Comparison of ENCODE assay signal across 16 cellular contexts in genomic region chr16:80055831-80056230, GRCh38.
DNase-seq lines count a peak whose midpoint lies in the region; TF ChIP-seq lines count a peak whose summit lies in the region.
"Had no signal": no experiment of that assay in that cellular context is flagged by ENCODE, and none has a peak within 500 bp of the region (broad histone marks: within the 10 kb centered on the region; RNA-seq: fewer than 3 reads in every experiment).

No MANE protein-coding gene starts in this region.

- no peaks in the 10 kb centered on the region for H3K27me3 Mint-ChIP-seq in osteocyte (ENCODE audit: unreplicated experiment)
- H3K27me3 Mint-ChIP-seq: B cell had no signal

- H3K36me3 ChIP-seq in adipocyte (ENCODE audit: control insufficient read depth, insufficient read depth, low read length, severe bottlenecking) (no peaks in the 10 kb centered on the region), mesendoderm (ENCODE audit: control insufficient read depth, insufficient read depth, low read length) (no peaks in the 10 kb centered on the region)
- H3K36me3 ChIP-seq: BLaER1 treated with 17β-estradiol and CSF1 and Interleukin-3, amounts not matched to agents 10 nM and 100 nM had no signal

- no peaks in the 10 kb centered on the region for H3K79me1 ChIP-seq in mesendoderm (ENCODE audit: low read length)

- peak overlapping the region; percentile 40 for H2BK120ac ChIP-seq in mesendoderm (ENCODE audit: low read depth, low read length)

- H3K36me3 Mint-ChIP-seq in osteocyte (ENCODE audit: unreplicated experiment): no peaks in the 10 kb centered on the region
- H3K36me3 Mint-ChIP-seq: CD8-positive, alpha-beta T cell had no signal

- no peaks in the 10 kb centered on the region for H3K9me3 Mint-ChIP-seq in osteocyte (ENCODE audit: unreplicated experiment)
- H3K9me3 Mint-ChIP-seq: CD8-positive, alpha-beta T cell; GM23338 had no signal

- peak overlapping the region; percentile 38 for H3K27ac Mint-ChIP-seq in osteocyte (ENCODE audit: unreplicated experiment)
- H3K27ac Mint-ChIP-seq: B cell; CD8-positive, alpha-beta T cell; GM23338 had no signal

- H3K18ac ChIP-seq in mesendoderm (ENCODE audit: low read length): no peak overlapping the region

- no peak overlapping the region for H3K4ac ChIP-seq in mesendoderm (ENCODE audit: low read depth, low read length)

- no peak overlapping the region for H3K23ac ChIP-seq in mesendoderm (ENCODE audit: low read length)

- WGBS in mesendoderm (ENCODE audit: extremely low coverage, insufficient coverage, low lambda C conversion rate): no CpG with 5 or more reads among the region's 3 CpGs

- peaks cover 26% of the 10 kb centered on the region for H3K4me1 Mint-ChIP-seq in osteocyte (ENCODE audit: unreplicated experiment)
- H3K4me1 Mint-ChIP-seq: B cell, GM23338 had no signal

- peaks cover 23% of the 10 kb centered on the region for H3K4me1 ChIP-seq in adipocyte (ENCODE audit: control insufficient read depth, insufficient read depth, low read length)
- H3K4me1 ChIP-seq in mesendoderm (ENCODE audit: control insufficient read depth, low read depth, low read length): no peaks in the 10 kb centered on the region
- H3K4me1 ChIP-seq: BLaER1 treated with 17β-estradiol and CSF1 and Interleukin-3, amounts not matched to agents 10 nM and 100 nM had no signal

- no peak overlapping the region for H3K4me3 Mint-ChIP-seq in osteocyte (ENCODE audit: unreplicated experiment)
- H3K4me3 Mint-ChIP-seq: B cell; CD8-positive, alpha-beta T cell; GM23338 had no signal

- H4K8ac ChIP-seq in mesendoderm (ENCODE audit: low read depth, low read length): no peak overlapping the region

- H2BK15ac ChIP-seq in mesendoderm (replicated peaks; ENCODE audit: low read depth): no peak overlapping the region

- no peaks in the 10 kb centered on the region for H3K79me2 ChIP-seq in mesendoderm (ENCODE audit: control insufficient read depth, insufficient read depth, low read length)

- no peak overlapping the region for H3K56ac ChIP-seq in mesendoderm (ENCODE audit: low read length)

- no peak overlapping the region for H2AK5ac ChIP-seq in mesendoderm (ENCODE audit: low read length)

- DNase-seq in adipocyte (ENCODE audit: low read depth): no peak
- DNase-seq in mesendoderm: no peak
- no peak for DNase-seq in osteocyte (ENCODE audit: extremely low spot score, unreplicated experiment)
- DNase-seq in islet precursor cell: no peak
- DNase-seq in NCI-H69 (lab: John Stamatoyannopoulos, UW): no peak
- DNase-seq in OCI-M1 (lab: John Stamatoyannopoulos, UW): no peak
- DNase-seq: Calu3; CD8-positive, alpha-beta T cell; DMS53; DND-41; HCEC 1CT had no signal

- TF ChIP-seq CTCF in osteocyte (IDR thresholded peaks at IDR 0.05): no peak

- no peak overlapping the region for H3K4me2 ChIP-seq in mesendoderm (ENCODE audit: low read length)
- H3K4me2 ChIP-seq: BLaER1 treated with 17β-estradiol and CSF1 and Interleukin-3, amounts not matched to agents 10 nM and 100 nM; GM23338 had no signal

- H3K27me3 ChIP-seq in adipocyte (replicated peaks; ENCODE audit: control insufficient read depth, insufficient read depth, low read length) (no peaks in the 10 kb centered on the region), mesendoderm (ENCODE audit: insufficient read depth, low read length, poor library complexity) (no peaks in the 10 kb centered on the region)
- H3K27me3 ChIP-seq: BLaER1 treated with 17β-estradiol and CSF1 and Interleukin-3, amounts not matched to agents 10 nM and 100 nM had no signal

- no peak overlapping the region for H3K9ac ChIP-seq in adipocyte (ENCODE audit: low read length)
- H3K9ac ChIP-seq in mesendoderm (ENCODE audit: low read length): no peak overlapping the region
- H3K9ac ChIP-seq: BLaER1 treated with 17β-estradiol and CSF1 and Interleukin-3, amounts not matched to agents 10 nM and 100 nM had no signal

- H3K4me3 ChIP-seq in adipocyte (ENCODE audit: low read length): peak overlapping the region; percentile 46
- H3K4me3 ChIP-seq in mesendoderm (ENCODE audit: low read length): no peak overlapping the region
- H3K4me3 ChIP-seq: BLaER1 treated with 17β-estradiol and CSF1 and Interleukin-3, amounts not matched to agents 10 nM and 100 nM; GM12878; GM23338 had no signal

- no peak overlapping the region for H4K5ac ChIP-seq in mesendoderm (ENCODE audit: low read length)

- no peaks in the 10 kb centered on the region for H3K9me3 ChIP-seq in adipocyte (ENCODE audit: control insufficient read depth, low read length)
- H3K9me3 ChIP-seq: BLaER1 treated with 17β-estradiol and CSF1 and Interleukin-3, amounts not matched to agents 10 nM and 100 nM had no signal

- H3K27ac ChIP-seq in mesendoderm (ENCODE audit: low read depth, low read length): no peak overlapping the region
- H3K27ac ChIP-seq: BLaER1 treated with 17β-estradiol and CSF1 and Interleukin-3, amounts not matched to agents 10 nM and 100 nM; HL-60 had no signal

- H2BK5ac ChIP-seq in mesendoderm (ENCODE audit: low read length): no peak overlapping the region
